In the genomic region with DNA sequence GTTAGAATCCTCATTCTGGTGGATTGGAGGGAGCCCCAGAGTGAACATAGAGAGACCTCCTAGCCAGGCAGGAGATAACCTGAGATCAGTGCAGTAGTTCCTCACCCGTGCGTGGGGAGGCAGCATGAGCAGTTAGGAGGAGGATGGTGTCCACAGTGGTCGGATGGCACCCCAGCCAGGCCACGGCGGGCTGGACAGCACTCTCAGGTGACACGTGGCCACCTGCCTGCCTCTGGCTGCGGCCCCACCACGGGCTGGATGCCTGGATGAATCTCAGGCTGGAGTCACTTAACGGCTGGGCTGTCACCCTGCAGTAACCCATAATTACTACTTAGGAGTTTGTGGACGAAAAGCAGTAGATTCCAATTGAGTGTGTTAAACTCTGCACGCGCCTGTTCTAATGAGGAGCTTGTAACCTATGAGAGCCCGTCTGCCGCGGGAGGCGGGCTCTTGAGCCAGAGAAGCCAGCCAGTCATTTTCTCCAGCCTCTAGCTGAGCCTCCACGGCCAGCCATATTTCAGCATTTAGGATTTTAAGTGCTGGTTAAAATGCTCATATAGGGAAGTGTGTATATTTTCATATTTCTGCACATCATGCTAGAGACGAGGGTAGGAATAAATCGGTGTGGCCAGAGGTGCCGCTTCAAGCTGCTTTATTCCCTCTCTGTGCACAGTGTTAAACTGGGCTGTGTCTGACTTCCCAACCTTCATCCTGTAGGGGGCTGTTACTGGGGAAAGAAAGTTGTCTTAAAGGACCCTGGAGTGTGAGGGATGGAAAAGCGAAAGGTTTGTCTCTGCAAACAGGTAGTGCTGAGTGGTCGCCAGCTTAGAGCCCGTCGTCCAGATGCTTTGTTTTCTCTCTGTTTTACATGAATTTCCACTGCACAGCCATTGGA, we compare ENCODE assay signal across 15 cellular contexts.
DNase-seq lines count a peak whose midpoint lies in the region; ATAC-seq and TF ChIP-seq lines count a peak whose summit lies in the region.
"Had no signal": no experiment of that assay in that cellular context is flagged by ENCODE, and none has a peak within 500 bp of the region (broad histone marks: within the 10 kb centered on the region; RNA-seq: fewer than 3 reads in every experiment).

No MANE protein-coding gene starts in this region.

- H3K4me3 Mint-ChIP-seq in endodermal cell: no peak overlapping the region
- H3K4me3 Mint-ChIP-seq: activated B cell treated with CpG ODN at 0.5 μM for 24 hours had no signal

- H3K36me3 ChIP-seq in endodermal cell (ENCODE audit: control insufficient read depth, insufficient read depth, low read length): no peaks in the 10 kb centered on the region
- H3K36me3 ChIP-seq: colonic mucosa, HAP-1, upper lobe of left lung had no signal

- TF ChIP-seq CTCF in endodermal cell (conservative IDR thresholded peaks at IDR 0.05): peak; percentile 55

- intact Hi-C loops in posterior vena cava (cut with DNase I): no loop called here

- H3K27ac ChIP-seq in endodermal cell (ENCODE audit: low read depth, low read length): peak overlapping the region; percentile 84
- H3K27ac ChIP-seq: colonic mucosa, upper lobe of left lung had no signal

- in situ Hi-C loops in G401 (cut with HindIII; ENCODE audit: low sequenced_read_pairs): no loop called here

- H3K27ac Mint-ChIP-seq in endodermal cell: no peak overlapping the region
- H3K27ac Mint-ChIP-seq: activated B cell treated with CpG ODN at 0.5 μM for 24 hours had no signal

- H3K9me3 Mint-ChIP-seq in endodermal cell: no peaks in the 10 kb centered on the region
- H3K9me3 Mint-ChIP-seq: activated B cell treated with CpG ODN at 0.5 μM for 24 hours had no signal

- H3K4me1 ChIP-seq in endodermal cell (ENCODE audit: control insufficient read depth, insufficient read depth, low read length): no peaks in the 10 kb centered on the region
- H3K4me1 ChIP-seq: colonic mucosa, HAP-1, upper lobe of left lung had no signal

- no peak overlapping the region for H3K4me3 ChIP-seq in endodermal cell (ENCODE audit: low read length)
- H3K4me3 ChIP-seq: colonic mucosa, HAP-1, upper lobe of left lung had no signal

- ATAC-seq in HG02852 (IDR thresholded peaks at IDR 0.05; ENCODE audit: unreplicated experiment): no peak

- no peaks in the 10 kb centered on the region for H3K27me3 Mint-ChIP-seq in endodermal cell (ENCODE audit: insufficient read depth)

- DNase-seq in G401 (ENCODE audit: low spot score) (peak; percentile 61), NCI-H2227 treated with DMSO at 0.1 percent for 48 hours (lab: John Stamatoyannopoulos, UW) (peak; percentile 82), endodermal cell (no peak), posterior vena cava (ENCODE audit: low spot score) (peak; percentile 76), HPDE6-E6E7 (ENCODE audit: extremely low spot score) (no peak), germinal center (ENCODE audit: low spot score) (no peak)
- no peak for DNase-seq in activated CD4-positive, CD25-positive, alpha-beta regulatory T cell treated with anti-CD3 and anti-CD28 coated beads, Interleukin-2, amount 50 U/mL, for 72 hours
- DNase-seq: activated B cell treated with CpG ODN at 0.5 μM for 24 hours; activated effector memory CD4-positive, alpha-beta T cell treated with Interleukin-2 at 50 U/mL for 16 hours; colonic mucosa; GDM1; small intestine; upper lobe of left lung had no signal

- no peaks in the 10 kb centered on the region for H3K36me3 Mint-ChIP-seq in endodermal cell (ENCODE audit: low read depth)

- H3K27me3 ChIP-seq in endodermal cell (ENCODE audit: control insufficient read depth, insufficient read depth, low read length, poor library complexity, severe bottlenecking): no peaks in the 10 kb centered on the region
- H3K27me3 ChIP-seq: colonic mucosa, upper lobe of left lung had no signal

- 84 to 89% methylated on average over 16 to 24 of the region's 24 CpGs for WGBS in endodermal cell (ENCODE audit: insufficient coverage in 1 of 2, insufficient read length in 1 of 2), 2 experiments

- no peaks in the 10 kb centered on the region for H3K9me3 ChIP-seq in endodermal cell (ENCODE audit: control insufficient read depth, low read length)
- H3K9me3 ChIP-seq: colonic mucosa, HAP-1, upper lobe of left lung had no signal

- H3K4me1 Mint-ChIP-seq in endodermal cell: peaks cover 13% of the 10 kb centered on the region
- H3K4me1 Mint-ChIP-seq: activated B cell treated with CpG ODN at 0.5 μM for 24 hours had no signal

- no peak overlapping the region for H3K9ac ChIP-seq in endodermal cell (ENCODE audit: extremely low read depth, low read length, poor library complexity, severe bottlenecking)

Comparison
In these comparisons a context has a peak if more than half of its experiments do, and no peak if none do; other contexts are left out.
1. DNase-seq: peak in G401 (single experiment), NCI-H2227 treated with DMSO at 0.1 percent for 48 hours (single experiment) and posterior vena cava (single experiment); none in endodermal cell (single experiment), HPDE6-E6E7 (single experiment), germinal center (single experiment) and activated CD4-positive, CD25-positive, alpha-beta regulatory T cell treated with anti-CD3 and anti-CD28 coated beads, Interleukin-2, amount 50 U/mL, for 72 hours (single experiment).